Comparison of ENCODE assay signal across 8 cellular contexts in genomic region chr12:75390899-75391538, GRCh38. TPM values are rescaled to one million over a fixed set of nuclear protein-coding genes. Genes with fewer than 3 reads are reported as not detected.
DNase-seq lines count a peak whose midpoint lies in the region; FAIRE-seq lines count a peak whose summit lies in the region.

GLIPR1L2 (plus strand) TSS chr12:75391089; CDS start chr12:75391117, 28 bp downstream.

- H3K4me1 Mint-ChIP-seq in activated naive CD4-positive, alpha-beta T cell treated with anti-CD3 and anti-CD28 coated beads for 36 hours (ENCODE audit: low read depth): peaks cover 27% of the 10 kb centered on the region

- peak within 1 kb of the TSS; percentile 95 for H2AFZ ChIP-seq in neuronal stem cell (ENCODE audit: low read length)

- no peak within 1 kb of the TSS for H2BK120ac ChIP-seq in neuronal stem cell (ENCODE audit: low read depth, low read length)

- H3K4me3 Mint-ChIP-seq in activated naive CD4-positive, alpha-beta T cell treated with anti-CD3 and anti-CD28 coated beads for 36 hours: peak within 1 kb of the TSS; percentile 87

- H3K9me3 Mint-ChIP-seq in activated naive CD4-positive, alpha-beta T cell treated with anti-CD3 and anti-CD28 coated beads for 36 hours: no peaks in the 10 kb centered on the region

- H3K18ac ChIP-seq in neuronal stem cell (ENCODE audit: low read length): peak within 1 kb of the TSS; percentile 89

- H3K9ac ChIP-seq in neuronal stem cell (ENCODE audit: low read depth, low read length, poor library complexity): peak within 1 kb of the TSS; percentile 92
- H3K9ac ChIP-seq in subcutaneous abdominal adipose tissue (ENCODE audit: low read length in 5 of 5): peak within 1 kb of the TSS; percentile 72 to 95 (median 84)

- H3K27me3 ChIP-seq in H7 (ENCODE audit: control insufficient read depth, insufficient read depth, low read length) (no peaks in the 10 kb centered on the region; the same call in 1 of the 2 replicates), neuronal stem cell (ENCODE audit: control insufficient read depth in 3 of 3, insufficient read depth in 3 of 3, low read depth in 1 of 3, low read length in 3 of 3) (no peaks in the 10 kb centered on the region), subcutaneous abdominal adipose tissue (ENCODE audit: control insufficient read depth in 5 of 5, insufficient read depth in 4 of 5, low read length in 5 of 5) (no peaks in the 10 kb centered on the region)

- H3K4ac ChIP-seq in neuronal stem cell (ENCODE audit: low read length): no peak within 1 kb of the TSS

- H3K27ac ChIP-seq in neuronal stem cell (replicated peaks; ENCODE audit: low read length) (peak within 1 kb of the TSS; percentile 59), subcutaneous abdominal adipose tissue (ENCODE audit: low read depth, low read length) (peak within 1 kb of the TSS; percentile 95)

- DNase-seq in H7 (peak; percentile 84), M059J (ENCODE audit: low read depth) (peak; percentile 97), SIG-M5 (lab: John Stamatoyannopoulos, UW) (peak; percentile 47), frontal cortex (ENCODE audit: low spot score in 2 of 2) (peak; percentile 60 to 74), neuronal stem cell (ENCODE audit: low spot score) (peak; percentile 94)
- peak; percentile 93 for DNase-seq in activated naive CD4-positive, alpha-beta T cell treated with anti-CD3 and anti-CD28 coated beads for 36 hours

- H3K27me3 Mint-ChIP-seq in activated naive CD4-positive, alpha-beta T cell treated with anti-CD3 and anti-CD28 coated beads for 36 hours (ENCODE audit: low read depth): no peaks in the 10 kb centered on the region

- H2AK5ac ChIP-seq in neuronal stem cell (ENCODE audit: low read depth, low read length): no peak within 1 kb of the TSS

- CTCF ChIA-PET in activated naive CD4-positive, alpha-beta T cell treated with anti-CD3 and anti-CD28 coated beads for 36 hours (lab: Charles Lee): interaction anchor here (0.7 to 1.9 kb wide), 17 partner anchors 8 to 120 kb away, joined by 3 to 12 read pairs (median 3); partner anchors contain the start of gene GLIPR1

- peak within 1 kb of the TSS; percentile 89 for H3K27ac Mint-ChIP-seq in activated naive CD4-positive, alpha-beta T cell treated with anti-CD3 and anti-CD28 coated beads for 36 hours

- H3K9me3 ChIP-seq in neuronal stem cell (replicated peaks in 1 of 2; ENCODE audit: control insufficient read depth in 2 of 2, insufficient read depth in 1 of 2, low read depth in 1 of 2, low read length in 2 of 2) (no peaks in the 10 kb centered on the region), subcutaneous abdominal adipose tissue (ENCODE audit: control insufficient read depth in 5 of 5, low read length in 5 of 5) (no peaks in the 10 kb centered on the region)

- no CpG with 5 or more reads among the region's 36 CpGs for WGBS in neuronal stem cell (ENCODE audit: extremely low coverage in 2 of 2, insufficient read length in 2 of 2, insufficient replicate concordance in 1 of 2), 2 donors

- intact Hi-C loops in activated naive CD4-positive, alpha-beta T cell treated with anti-CD3 and anti-CD28 coated beads for 36 hours (cut with micrococcal nuclease): loop anchor here (1.0 to 10.0 kb wide), 13 partner anchors 30 to 1371 kb away; partner anchors contain the start of genes GLIPR1, GLIPR1L1, KRR1 and NAP1L1

- H2BK12ac ChIP-seq in neuronal stem cell (ENCODE audit: low read length): no peak within 1 kb of the TSS

- no peak within 1 kb of the TSS for H3K14ac ChIP-seq in neuronal stem cell (ENCODE audit: low read length)

- no peaks in the 10 kb centered on the region for H3K36me3 ChIP-seq in H7 (replicated peaks; ENCODE audit: control insufficient read depth, insufficient read depth, low read length)
- H3K36me3 ChIP-seq in neuronal stem cell (replicated peaks in 1 of 2; ENCODE audit: control insufficient read depth in 2 of 2, insufficient read depth in 2 of 2, low read length in 2 of 2): no peaks in the 10 kb centered on the region
- H3K36me3 ChIP-seq in subcutaneous abdominal adipose tissue (ENCODE audit: control insufficient read depth in 5 of 5, insufficient read depth in 5 of 5, low read length in 5 of 5): peaks cover 0 to under 1% (median 0%) of the 10 kb centered on the region in 5 donors

- H3K79me1 ChIP-seq in neuronal stem cell (ENCODE audit: low read depth, low read length): no peaks in the 10 kb centered on the region

- no peak within 1 kb of the TSS for H2BK15ac ChIP-seq in neuronal stem cell (ENCODE audit: low read length)

- H3K23ac ChIP-seq in neuronal stem cell (ENCODE audit: low read depth, low read length, poor library complexity): no peak within 1 kb of the TSS

- H3K4me2 ChIP-seq in neuronal stem cell (ENCODE audit: insufficient read depth, low read length, poor library complexity, severe bottlenecking): peak within 1 kb of the TSS; percentile 53

- H4K8ac ChIP-seq in neuronal stem cell (ENCODE audit: low read depth, low read length): no peak within 1 kb of the TSS

- no peaks in the 10 kb centered on the region for H3K4me1 ChIP-seq in neuronal stem cell (ENCODE audit: control insufficient read depth in 2 of 2, insufficient read depth in 1 of 2, low read depth in 1 of 2, low read length in 2 of 2)
- peaks cover 0 to 21% (median 16%) of the 10 kb centered on the region in 5 donors for H3K4me1 ChIP-seq in subcutaneous abdominal adipose tissue (ENCODE audit: control insufficient read depth in 5 of 5, insufficient read depth in 5 of 5, low read length in 5 of 5)

- H2BK5ac ChIP-seq in neuronal stem cell (ENCODE audit: low read length): no peak within 1 kb of the TSS

- H4K91ac ChIP-seq in neuronal stem cell (ENCODE audit: low read depth, low read length, poor library complexity): no peak within 1 kb of the TSS

- H3K4me3 ChIP-seq in H7 (ENCODE audit: insufficient read depth, low read depth, low read length): peak within 1 kb of the TSS; percentile 58
- H3K4me3 ChIP-seq in neuronal stem cell (ENCODE audit: low read length in 2 of 2): peak within 1 kb of the TSS; percentile 49 to 81
- peak within 1 kb of the TSS; percentile 62 to 94 (median 92) for H3K4me3 ChIP-seq in subcutaneous abdominal adipose tissue (ENCODE audit: low read depth in 1 of 5, low read length in 5 of 5)

- peak; percentile 91 for FAIRE-seq in G401.6 (lab: Jason Lieb, UNC)
- FAIRE-seq in frontal cortex (lab: Jason Lieb, UNC): no peak

- peaks cover 2% of the 10 kb centered on the region for H3K36me3 Mint-ChIP-seq in activated naive CD4-positive, alpha-beta T cell treated with anti-CD3 and anti-CD28 coated beads for 36 hours (ENCODE audit: low read depth)

RNA-seq across cellular contexts. Expression of gene GLIPR1L2, which starts in this region (rescaled TPM):
- not detected in 2 replicates for total RNA-seq in H7 (2014; rRNA removed; shearing (Covaris generic))
- total RNA-seq in M059J (2014; rRNA removed; shearing (Covaris generic)): not detected in 2 replicates
- under 1 TPM; 0.33 to 0.35 TPM for total RNA-seq in activated naive CD4-positive, alpha-beta T cell treated with anti-CD3 and anti-CD28 coated beads for 36 hours
- 0.41 TPM for total RNA-seq in frontal cortex
- polyA plus RNA-seq in neuronal stem cell (2013, experiment 1 of 2): 0.57 TPM
- 0.57 TPM for polyA plus RNA-seq in neuronal stem cell (2013, experiment 2 of 2)

Comparison
In these comparisons a context has a peak if more than half of its experiments do, and no peak if none do; other contexts are left out.
1. Peak in every context shown above with its lines: DNase-seq, H3K4me3 ChIP-seq and H3K27ac ChIP-seq.
2. Peak in DNase-seq and H3K4me3 ChIP-seq in H7; RNA of the gene not detected or under 1 TPM.
3. Peak in DNase-seq in M059J; RNA of the gene not detected or under 1 TPM.
4. Peak in DNase-seq in activated naive CD4-positive, alpha-beta T cell treated with anti-CD3 and anti-CD28 coated beads for 36 hours; RNA of the gene not detected or under 1 TPM.
5. Peak in DNase-seq in frontal cortex; RNA of the gene not detected or under 1 TPM.
6. DNase-seq: peak in every context shown above with its lines; median percentile 97 in M059J; 94 in neuronal stem cell; 93 in activated naive CD4-positive, alpha-beta T cell treated with anti-CD3 and anti-CD28 coated beads for 36 hours; 84 in H7; 67 in frontal cortex; 47 in SIG-M5.